In genomic region chr16:53090591-53091507, GRCh38 we compare ENCODE assay signal across 1 cellular context.
TF ChIP-seq lines count a peak whose summit lies in the region.

No MANE protein-coding gene starts in this region.

TF ChIP-seq in GM23338, 12 proteins besides CTCF, POLR2A, EP300 and RAD21:
- TF ChIP-seq ZNF462 (CRISPR knock-in tag; IDR thresholded peaks at IDR 0.05) (no peak), EZH2 (IDR thresholded peaks at IDR 0.05; ENCODE audit: low read depth, unreplicated experiment) (no peak), JUNB (IDR thresholded peaks at IDR 0.05; ENCODE audit: unreplicated experiment) (no peak), NANOG (IDR thresholded peaks at IDR 0.05; ENCODE audit: borderline replicate concordance) (no peak), STAT1 (IDR thresholded peaks at IDR 0.05; ENCODE audit: unreplicated experiment) (no peak), ZNF114 (CRISPR knock-in tag; IDR thresholded peaks at IDR 0.05) (no peak), EZH2phosphoT487 (IDR thresholded peaks at IDR 0.05; ENCODE audit: unreplicated experiment) (no peak), REST (IDR thresholded peaks at IDR 0.05; ENCODE audit: unreplicated experiment) (no peak), CREB1 (CRISPR knock-in tag; IDR thresholded peaks at IDR 0.05; ENCODE audit: low read depth) (no peak), ZNF331 (CRISPR knock-in tag; IDR thresholded peaks at IDR 0.05; ENCODE audit: low read depth) (no peak), POLR2AphosphoS5 (IDR thresholded peaks at IDR 0.05; ENCODE audit: low read depth) (no peak)
- TF ChIP-seq, protein P1, sequence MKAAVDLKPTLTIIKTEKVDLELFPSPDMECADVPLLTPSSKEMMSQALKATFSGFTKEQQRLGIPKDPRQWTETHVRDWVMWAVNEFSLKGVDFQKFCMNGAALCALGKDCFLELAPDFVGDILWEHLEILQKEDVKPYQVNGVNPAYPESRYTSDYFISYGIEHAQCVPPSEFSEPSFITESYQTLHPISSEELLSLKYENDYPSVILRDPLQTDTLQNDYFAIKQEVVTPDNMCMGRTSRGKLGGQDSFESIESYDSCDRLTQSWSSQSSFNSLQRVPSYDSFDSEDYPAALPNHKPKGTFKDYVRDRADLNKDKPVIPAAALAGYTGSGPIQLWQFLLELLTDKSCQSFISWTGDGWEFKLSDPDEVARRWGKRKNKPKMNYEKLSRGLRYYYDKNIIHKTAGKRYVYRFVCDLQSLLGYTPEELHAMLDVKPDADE (IDR thresholded peaks at IDR 0.05) = no peak
